Comparison of ENCODE assay signal across 10 cellular contexts in the genomic region with DNA sequence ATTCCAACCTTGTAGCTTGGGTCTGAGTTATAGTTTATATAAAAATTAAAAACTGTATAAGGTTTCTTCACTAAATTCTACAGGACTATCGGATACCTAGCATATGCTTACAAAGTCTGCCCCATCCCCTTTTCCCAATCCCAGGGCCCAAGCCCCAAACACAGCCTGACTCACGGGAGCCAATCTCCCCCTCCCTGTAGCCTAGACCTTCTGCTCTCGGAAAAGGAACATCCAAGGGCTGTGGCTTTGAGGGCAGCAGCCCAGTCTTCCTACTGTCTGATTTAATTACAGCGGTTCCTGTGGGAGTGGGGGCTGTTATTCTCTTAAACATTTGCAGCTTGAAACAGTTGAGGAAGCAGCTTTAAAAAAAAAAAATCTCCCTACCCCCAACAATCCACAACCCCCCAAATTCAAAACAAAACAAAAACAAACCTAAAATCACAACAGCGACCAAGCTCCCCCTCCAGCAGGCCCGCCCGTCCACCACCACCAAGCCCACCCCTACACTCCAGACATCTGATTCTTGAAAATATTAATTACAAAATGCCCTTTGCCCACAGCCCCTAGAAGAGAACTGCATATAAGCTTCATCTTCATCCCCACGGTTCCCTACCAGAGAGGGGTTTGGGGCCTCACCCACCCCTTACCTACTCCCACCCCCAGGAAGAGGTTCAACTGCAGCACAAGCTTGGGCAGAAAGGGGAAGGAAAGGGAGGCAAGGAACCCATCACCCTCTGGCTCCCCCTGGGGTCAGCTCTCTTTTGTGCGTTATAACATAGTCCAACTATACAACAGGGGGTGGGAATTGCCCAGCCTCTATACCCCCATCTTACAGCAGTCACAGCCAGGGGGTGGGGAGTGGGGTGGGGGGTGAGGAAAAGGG. TPM values are rescaled to one million over a fixed set of nuclear protein-coding genes. Genes with fewer than 3 reads are reported as not detected.
DNase-seq lines count a peak whose midpoint lies in the region; TF ChIP-seq lines count a peak whose summit lies in the region.
"Had no signal": no experiment of that assay in that cellular context is flagged by ENCODE, and none has a peak within 500 bp of the region (broad histone marks: within the 10 kb centered on the region; RNA-seq: fewer than 3 reads in every experiment).

No MANE protein-coding gene starts in this region.

- H3K27me3 Mint-ChIP-seq in activated T-helper 1 cell treated with anti-CD3 and anti-CD28 coated beads, Interleukin-12 subunit alpha, Interleukin-12 subunit beta, Interleukin-2, Interleukin-4 antibody, amounts not matched to agents 30 ng/mL and 10 ng/mL and 1 ng/mL, durations not matched to agents 14 hours and 24 hours and 36 hours (ENCODE audit: insufficient read depth): no peaks in the 10 kb centered on the region

- peak overlapping the region; percentile 93 to 97 for H3K27ac ChIP-seq in right atrium auricular region

- TF ChIP-seq CTCF in GM10248 (IDR thresholded peaks at IDR 0.05; ENCODE audit: control extremely low read depth, extremely low read depth, low read depth, missing control alignments) (peak; percentile 42), right atrium auricular region (IDR thresholded peaks at IDR 0.05) (peak in 1 of 2 donors; percentile 24)

- peak overlapping the region; percentile 95 for H3K27ac Mint-ChIP-seq in activated T-helper 1 cell treated with anti-CD3 and anti-CD28 coated beads, Interleukin-12 subunit alpha, Interleukin-12 subunit beta, Interleukin-2, Interleukin-4 antibody, amounts not matched to agents 30 ng/mL and 10 ng/mL and 1 ng/mL, durations not matched to agents 14 hours and 24 hours and 36 hours

- H3K4me1 Mint-ChIP-seq in activated T-helper 1 cell treated with anti-CD3 and anti-CD28 coated beads, Interleukin-12 subunit alpha, Interleukin-12 subunit beta, Interleukin-2, Interleukin-4 antibody, amounts not matched to agents 30 ng/mL and 10 ng/mL and 1 ng/mL, durations not matched to agents 14 hours and 24 hours and 36 hours (ENCODE audit: low read depth): peaks cover 46% of the 10 kb centered on the region

- H3K4me3 ChIP-seq in right atrium auricular region: peak overlapping the region in 1 of 2 donors; percentile 81

- peak; percentile 35 for DNase-seq in A172 (ENCODE audit: low spot score)
- DNase-seq in GM10248 (ENCODE audit: extremely low spot score): peak; percentile 70
- DNase-seq in NOMO-1 treated with dmso at 0.1 percent for 144 hours (lab: John Stamatoyannopoulos, UW; ENCODE audit: unreplicated experiment): peak; percentile 66
- DNase-seq in activated T-helper 1 cell treated with anti-CD3 and anti-CD28 coated beads, Interleukin-12 subunit alpha, Interleukin-12 subunit beta, Interleukin-2, Interleukin-4 antibody, amounts not matched to agents 30 ng/mL and 10 ng/mL and 1 ng/mL, durations not matched to agents 14 hours and 24 hours and 36 hours (ENCODE audit: low spot score): no peak
- no peak for DNase-seq in right atrium auricular region (ENCODE audit: low spot score)
- DNase-seq in stimulated activated CD4-positive, alpha-beta T cell treated with anti-CD3 and anti-CD28 coated beads, Interleukin-1b, Interleukin-23, amount 100 ng/mL, for 48 hours: peak; percentile 28
- DNase-seq in GOT3 (lab: John Stamatoyannopoulos, UW): no peak
- DNase-seq in NK-92 treated with Interleukin-12 subunit alpha and Interleukin-12 subunit beta, amount 100 ng/mL, for 24 hours (lab: John Stamatoyannopoulos, UW): no peak

- peak overlapping the region; percentile 82 for H3K4me3 Mint-ChIP-seq in activated T-helper 1 cell treated with anti-CD3 and anti-CD28 coated beads, Interleukin-12 subunit alpha, Interleukin-12 subunit beta, Interleukin-2, Interleukin-4 antibody, amounts not matched to agents 30 ng/mL and 10 ng/mL and 1 ng/mL, durations not matched to agents 14 hours and 24 hours and 36 hours

- peaks cover 0 to 47% of the 10 kb centered on the region in 2 donors for H3K4me1 ChIP-seq in right atrium auricular region

- CTCF ChIA-PET in GM10248 (lab: Yijun Ruan, JAX): interaction anchor here (0.8 to 18.9 kb wide), 23 partner anchors 8 to 534 kb away, joined by 3 to 203 read pairs (median 6); partner anchors contain the start of genes TUBA1B and WNT1

- peaks cover 37% of the 10 kb centered on the region for H3K36me3 Mint-ChIP-seq in activated T-helper 1 cell treated with anti-CD3 and anti-CD28 coated beads, Interleukin-12 subunit alpha, Interleukin-12 subunit beta, Interleukin-2, Interleukin-4 antibody, amounts not matched to agents 30 ng/mL and 10 ng/mL and 1 ng/mL, durations not matched to agents 14 hours and 24 hours and 36 hours (ENCODE audit: low read depth)

- no peaks in the 10 kb centered on the region for H3K9me3 Mint-ChIP-seq in activated T-helper 1 cell treated with anti-CD3 and anti-CD28 coated beads, Interleukin-12 subunit alpha, Interleukin-12 subunit beta, Interleukin-2, Interleukin-4 antibody, amounts not matched to agents 30 ng/mL and 10 ng/mL and 1 ng/mL, durations not matched to agents 14 hours and 24 hours and 36 hours

- POLR2A ChIA-PET in GM10248 (lab: Yijun Ruan, JAX): interaction anchor here (0.7 to 1.2 kb wide), 3 partner anchors 22 to 111 kb away, joined by 3 to 6 read pairs (median 3); partner anchors contain the start of gene TUBA1B

- intact Hi-C loops in activated T-helper 1 cell treated with anti-CD3 and anti-CD28 coated beads, Interleukin-12 subunit alpha, Interleukin-12 subunit beta, Interleukin-2, Interleukin-4 antibody, amounts not matched to agents 30 ng/mL and 10 ng/mL and 1 ng/mL, durations not matched to agents 14 hours and 24 hours and 36 hours (cut with micrococcal nuclease): loop anchor here (2.0 kb wide), 1 partner anchor 245 kb away; the partner anchor contains the start of gene TUBA1C

- H3K27me3 ChIP-seq in right atrium auricular region: no peaks in the 10 kb centered on the region

- H3K9me3 ChIP-seq in right atrium auricular region: no peaks in the 10 kb centered on the region
- H3K9me3 ChIP-seq: HAP-1, mucosa of descending colon had no signal

- H3K36me3 ChIP-seq in right atrium auricular region: peaks cover 39% of the 10 kb centered on the region

RNA-seq across cellular contexts. Expression of gene PRKAG1, which starts 1.1 kb away (rescaled TPM):
- total RNA-seq in A172 (2014; rRNA removed; shearing (Covaris generic)): 71.9 and 98.1 TPM in 2 replicates
- total RNA-seq in activated T-helper 1 cell treated with anti-CD3 and anti-CD28 coated beads, Interleukin-12 subunit alpha, Interleukin-12 subunit beta, Interleukin-2, Interleukin-4 antibody, amounts not matched to agents 30 ng/mL and 10 ng/mL and 1 ng/mL, durations not matched to agents 14 hours and 24 hours and 36 hours: 85.0 and 85.1 TPM in 2 replicates
- total RNA-seq in right atrium auricular region: 10 to 100 TPM; 68.5 to 74.8 TPM

RNA-seq across cellular contexts. Expression of gene DDN, which starts 20.5 kb away (rescaled TPM):
- total RNA-seq in A172 (2014; rRNA removed; shearing (Covaris generic)): 0.03 and 0.19 TPM in 2 replicates
- 0.78 and 1.1 TPM in 2 replicates for total RNA-seq in activated T-helper 1 cell treated with anti-CD3 and anti-CD28 coated beads, Interleukin-12 subunit alpha, Interleukin-12 subunit beta, Interleukin-2, Interleukin-4 antibody, amounts not matched to agents 30 ng/mL and 10 ng/mL and 1 ng/mL, durations not matched to agents 14 hours and 24 hours and 36 hours
- total RNA-seq in right atrium auricular region: under 1 TPM; 0.44 to 0.67 TPM

RNA-seq across cellular contexts. Expression of gene KMT2D, which starts 40.9 kb away (rescaled TPM):
- 17.2 and 41.4 TPM in 2 replicates for total RNA-seq in A172 (2014; rRNA removed; shearing (Covaris generic))
- 107 and 109 TPM in 2 replicates for total RNA-seq in activated T-helper 1 cell treated with anti-CD3 and anti-CD28 coated beads, Interleukin-12 subunit alpha, Interleukin-12 subunit beta, Interleukin-2, Interleukin-4 antibody, amounts not matched to agents 30 ng/mL and 10 ng/mL and 1 ng/mL, durations not matched to agents 14 hours and 24 hours and 36 hours
- 10 to 100 TPM; 39.9 to 49.1 TPM for total RNA-seq in right atrium auricular region

RNA-seq across cellular contexts. Expression of gene WNT1, which starts 41.6 kb away (rescaled TPM):
- not detected in 2 replicates for total RNA-seq in A172 (2014; rRNA removed; shearing (Covaris generic))
- total RNA-seq in activated T-helper 1 cell treated with anti-CD3 and anti-CD28 coated beads, Interleukin-12 subunit alpha, Interleukin-12 subunit beta, Interleukin-2, Interleukin-4 antibody, amounts not matched to agents 30 ng/mL and 10 ng/mL and 1 ng/mL, durations not matched to agents 14 hours and 24 hours and 36 hours: 0.21 and 0.24 TPM in 2 replicates
- not detected for total RNA-seq in right atrium auricular region
- total RNA-seq: mucosa of descending colon had no signal

RNA-seq across cellular contexts. Expression of gene WNT10B, which starts 48.1 kb away (rescaled TPM):
- total RNA-seq in A172 (2014; rRNA removed; shearing (Covaris generic)): 0.36 and 1.5 TPM in 2 replicates
- total RNA-seq in activated T-helper 1 cell treated with anti-CD3 and anti-CD28 coated beads, Interleukin-12 subunit alpha, Interleukin-12 subunit beta, Interleukin-2, Interleukin-4 antibody, amounts not matched to agents 30 ng/mL and 10 ng/mL and 1 ng/mL, durations not matched to agents 14 hours and 24 hours and 36 hours: 0.13 and 0.37 TPM in 2 replicates
- under 1 TPM in 1 of 2 donors, not detected in 1; 0.74 TPM for total RNA-seq in right atrium auricular region

Comparison
In these comparisons a context has a peak if more than half of its experiments do, and no peak if none do; other contexts are left out.
1. DNase-seq: peak in A172 (single experiment), GM10248 (single experiment), NOMO-1 treated with dmso at 0.1 percent for 144 hours (single experiment) and stimulated activated CD4-positive, alpha-beta T cell treated with anti-CD3 and anti-CD28 coated beads, Interleukin-1b, Interleukin-23, amount 100 ng/mL, for 48 hours (single experiment); none in activated T-helper 1 cell treated with anti-CD3 and anti-CD28 coated beads, Interleukin-12 subunit alpha, Interleukin-12 subunit beta, Interleukin-2, Interleukin-4 antibody, amounts not matched to agents 30 ng/mL and 10 ng/mL and 1 ng/mL, durations not matched to agents 14 hours and 24 hours and 36 hours (single experiment), right atrium auricular region (single experiment), GOT3 (single experiment) and NK-92 treated with Interleukin-12 subunit alpha and Interleukin-12 subunit beta, amount 100 ng/mL, for 24 hours (single experiment).